In genomic region chr12:25497021-25497420, GRCh38 we compare ENCODE assay signal across 20 cellular contexts. TPM values are rescaled to one million over a fixed set of nuclear protein-coding genes. Genes with fewer than 3 reads are reported as not detected.
DNase-seq lines count a peak whose midpoint lies in the region; ATAC-seq, FAIRE-seq and TF ChIP-seq lines count a peak whose summit lies in the region.
"Had no signal": no experiment of that assay in that cellular context is flagged by ENCODE, and none has a peak within 500 bp of the region (broad histone marks: within the 10 kb centered on the region; RNA-seq: fewer than 3 reads in every experiment).

No MANE protein-coding gene starts in this region.

- H3K4me3 ChIP-seq in bronchial epithelial cell (ENCODE audit: low read depth, low read length) (no peak overlapping the region), H7 (ENCODE audit: insufficient read depth, low read depth, low read length) (no peak overlapping the region)
- H3K4me3 ChIP-seq: uterus had no signal

- DNase-seq in Ammon's horn (ENCODE audit: low spot score), result peak; percentile 30
- DNase-seq in M059J (ENCODE audit: low read depth), result peak; percentile 54
- peak; percentile 10 for DNase-seq in bronchial epithelial cell (ENCODE audit: low read depth)
- peak; percentile 3 for DNase-seq in kidney glomerular epithelial cell (lab: John Stamatoyannopoulos, UW)
- no peak for DNase-seq in NCI-H146 treated with DMSO at 0.1 percent for 48 hours (lab: John Stamatoyannopoulos, UW; ENCODE audit: unreplicated experiment)
- no peak for DNase-seq in H7
- no peak for DNase-seq in NCI-H1092 (lab: John Stamatoyannopoulos, UW)
- DNase-seq: activated T-cell treated with anti-CD3 and anti-CD28 coated beads, Interleukin-2, amount 50 U/mL, for 72 hours; NCI-H1092 treated with DMSO at 0.1 percent for 48 hours; NCI-H2107; NCI-H524; SIG-M5; uterus had no signal

- H3K36me3 ChIP-seq in bronchial epithelial cell (ENCODE audit: control insufficient read depth, insufficient read depth, low read length), result no peaks in the 10 kb centered on the region
- no peaks in the 10 kb centered on the region for H3K36me3 ChIP-seq in H7 (replicated peaks; ENCODE audit: control insufficient read depth, insufficient read depth, low read length)
- H3K36me3 ChIP-seq: uterus had no signal

- H3K27me3 ChIP-seq in bronchial epithelial cell (ENCODE audit: control insufficient read depth, insufficient read depth, low read length) (no peaks in the 10 kb centered on the region), H7 (ENCODE audit: control insufficient read depth, insufficient read depth, low read length) (peaks cover 7% of the 10 kb centered on the region; the same call in 1 of the 2 replicates)
- H3K27me3 ChIP-seq: uterus had no signal

- ATAC-seq in GM18907 (IDR thresholded peaks at IDR 0.05; ENCODE audit: unreplicated experiment), result no peak
- ATAC-seq: activated T-cell treated with anti-CD3 and anti-CD28 coated beads, Interleukin-2, amount 50 U/mL, for 72 hours; HCT116 had no signal

- TF ChIP-seq CTCF in bronchial epithelial cell (IDR thresholded peaks at IDR 0.05; ENCODE audit: insufficient read depth, low read length, severe bottlenecking), result no peak

- FAIRE-seq in bronchial epithelial cell (lab: Jason Lieb, UNC), result no peak
- FAIRE-seq: colon, endometrium had no signal

RNA-seq across cellular contexts. Expression of gene LMNTD1, which starts 56.1 kb away (rescaled TPM):
- total RNA-seq in M059J (2014; rRNA removed; shearing (Covaris generic)), result 0.32 and 2.2 TPM in 2 replicates
- 0.13 TPM in 1 of 2 replicates, not detected in the other for total RNA-seq in bronchial epithelial cell
- total RNA-seq in H7 (2014; rRNA removed; shearing (Covaris generic)), result 2.8 TPM in 1 of 2 replicates, not detected in the other
- total RNA-seq: activated CD8-positive, alpha-beta memory T cell treated with anti-CD3 and anti-CD28 coated beads for 36 hours; activated T-cell treated with anti-CD3 and anti-CD28 coated beads, Interleukin-2, amount 50 U/mL, for 72 hours; fibroblast of villous mesenchyme; pulmonary artery endothelial cell had no signal

Comparison
In these comparisons a context has a peak if more than half of its experiments do, and no peak if none do; other contexts are left out.
1. DNase-seq: peak in Ammon's horn (single experiment), M059J (single experiment), bronchial epithelial cell (single experiment) and kidney glomerular epithelial cell (single experiment); none in NCI-H146 treated with DMSO at 0.1 percent for 48 hours (single experiment), H7 (single experiment) and NCI-H1092 (single experiment).